30 cellular contexts compared by ENCODE assay signal in the genomic region with DNA sequence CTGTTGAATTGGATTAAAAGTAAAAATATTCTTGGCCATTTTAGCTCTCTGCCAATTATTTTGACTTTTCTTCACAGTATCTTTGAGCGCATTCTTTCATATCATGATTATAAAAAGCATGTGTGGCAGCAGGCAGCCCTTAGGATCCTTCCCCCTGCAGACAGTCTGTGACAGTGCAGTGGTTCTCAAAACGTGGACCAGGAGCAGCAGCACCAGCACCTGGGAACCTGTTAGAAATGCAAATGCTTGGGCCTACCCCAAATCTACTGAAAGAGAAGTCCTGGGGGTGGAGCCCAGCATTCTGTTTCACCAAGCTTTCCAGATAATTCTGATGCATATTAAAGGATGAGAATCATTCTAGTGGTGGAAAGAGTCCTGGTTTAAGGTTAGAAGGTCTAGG.
"Had no signal": no experiment of that assay in that cellular context is flagged by ENCODE, and none has a peak within 500 bp of the region (broad histone marks: within the 10 kb centered on the region; RNA-seq: fewer than 3 reads in every experiment).

No MANE protein-coding gene starts in this region.

- DNase-seq: activated CD4-positive, alpha-beta T cell treated with anti-CD3 and anti-CD28 coated beads, Interleukin-2, amount 10 ng/mL, durations not matched to agents 24 days and 14 days; activated CD4-positive, alpha-beta T cell treated with anti-CD3 and anti-CD28 coated beads, Interleukin-2, amount 50 U/mL, for 4 hours; activated CD8-positive, alpha-beta T cell treated with anti-CD3 and anti-CD28 coated beads for 36 hours; activated effector memory CD4-positive, alpha-beta T cell treated with anti-CD3 and anti-CD28 coated beads, Interleukin-2, amount 50 U/mL, for 16 hours; activated naive CD4-positive, alpha-beta T cell; activated naive CD4-positive, alpha-beta T cell treated with anti-CD3 and anti-CD28 coated beads, Interleukin-2, amount 50 U/mL, for 16 hours; activated naive CD8-positive, alpha-beta T cell treated with anti-CD3 and anti-CD28 coated beads for 36 hours; activated T-cell treated with anti-CD3 and anti-CD28 coated beads, Interleukin-2, amount 50 U/mL, for 1 hour; activated T-cell treated with anti-CD3 and anti-CD28 coated beads, Interleukin-2, amount 50 U/mL, for 72 hours; amniotic stem cell; body of pancreas; NCI-H1105; NCI-H1417 treated with DMSO at 0.1 percent for 48 hours; NCI-H187 treated with DMSO at 0.1 percent for 48 hours; NCI-H2081; NCI-H226; NCI-H446 treated with DMSO at 0.1 percent for 48 hours; NCI-H524; NCI-H69; NCI-H82; NK-92 treated with Interleukin-12 subunit alpha and Interleukin-12 subunit beta, amount 100 ng/mL, for 24 hours; PC-3; Peyer's patch; SIG-M5; T1000; WERI-Rb-1 had no signal

- H3K4me1 ChIP-seq: body of pancreas, breast epithelium, Peyer's patch had no signal

- ATAC-seq: activated CD8-positive, alpha-beta T cell treated with anti-CD3 and anti-CD28 coated beads for 36 hours; activated T-cell treated with anti-CD3 and anti-CD28 coated beads, Interleukin-2, amount 50 U/mL, for 72 hours; activated T-helper 17 cell treated with anti-CD3 and anti-CD28 coated beads, Interleukin-2, amount 50 U/mL, for 72 hours; body of pancreas; PC-3; Right ventricle myocardium inferior had no signal

- H3K4me3 ChIP-seq: body of pancreas, breast epithelium, Peyer's patch had no signal

- H3K36me3 Mint-ChIP-seq: activated naive CD8-positive, alpha-beta T cell treated with anti-CD3 and anti-CD28 coated beads for 36 hours had no signal

- H3K9me3 Mint-ChIP-seq: activated CD4-positive, alpha-beta T cell treated with anti-CD3 and anti-CD28 coated beads, Interleukin-2, amount 10 ng/mL, durations not matched to agents 24 days and 14 days; activated CD8-positive, alpha-beta T cell treated with anti-CD3 and anti-CD28 coated beads for 36 hours; activated naive CD8-positive, alpha-beta T cell treated with anti-CD3 and anti-CD28 coated beads for 36 hours; activated T-cell treated with anti-CD3 and anti-CD28 coated beads, Interleukin-2, amount 50 U/mL, for 72 hours; activated T-helper 17 cell treated with anti-CD3 and anti-CD28 coated beads, Interleukin-2, amount 50 U/mL, for 72 hours had no signal

- H3K36me3 ChIP-seq: breast epithelium, Peyer's patch, WERI-Rb-1 had no signal

- H3K27ac Mint-ChIP-seq: activated CD4-positive, alpha-beta T cell treated with anti-CD3 and anti-CD28 coated beads, Interleukin-2, amount 10 ng/mL, durations not matched to agents 24 days and 14 days; activated CD8-positive, alpha-beta T cell treated with anti-CD3 and anti-CD28 coated beads for 36 hours; activated naive CD8-positive, alpha-beta T cell treated with anti-CD3 and anti-CD28 coated beads for 36 hours; activated T-helper 17 cell treated with anti-CD3 and anti-CD28 coated beads, Interleukin-2, amount 50 U/mL, for 72 hours had no signal

- H3K4me3 Mint-ChIP-seq: activated CD4-positive, alpha-beta T cell treated with anti-CD3 and anti-CD28 coated beads, Interleukin-2, amount 10 ng/mL, durations not matched to agents 24 days and 14 days; activated CD8-positive, alpha-beta T cell treated with anti-CD3 and anti-CD28 coated beads for 36 hours; activated naive CD8-positive, alpha-beta T cell treated with anti-CD3 and anti-CD28 coated beads for 36 hours; activated T-cell treated with anti-CD3 and anti-CD28 coated beads, Interleukin-2, amount 50 U/mL, for 72 hours; activated T-helper 17 cell treated with anti-CD3 and anti-CD28 coated beads, Interleukin-2, amount 50 U/mL, for 72 hours had no signal

- H3K4me1 Mint-ChIP-seq: activated CD4-positive, alpha-beta T cell treated with anti-CD3 and anti-CD28 coated beads, Interleukin-2, amount 10 ng/mL, durations not matched to agents 24 days and 14 days; activated T-helper 17 cell treated with anti-CD3 and anti-CD28 coated beads, Interleukin-2, amount 50 U/mL, for 72 hours had no signal

- H3K27ac ChIP-seq: body of pancreas, breast epithelium, Peyer's patch, RWPE1, WERI-Rb-1 had no signal

- H3K27me3 Mint-ChIP-seq: activated naive CD8-positive, alpha-beta T cell treated with anti-CD3 and anti-CD28 coated beads for 36 hours had no signal

- H3K27me3 ChIP-seq: body of pancreas, breast epithelium, Peyer's patch had no signal

- H3K9me3 ChIP-seq: body of pancreas, breast epithelium, Peyer's patch had no signal
